Comparison of ENCODE assay signal across 7 cellular contexts in genomic region chr20:36439040-36439730, GRCh38.
DNase-seq lines count a peak whose midpoint lies in the region; ATAC-seq, FAIRE-seq and TF ChIP-seq lines count a peak whose summit lies in the region.

No MANE protein-coding gene starts in this region.

- no peaks in the 10 kb centered on the region for H3K9me3 ChIP-seq in kidney (ENCODE audit: control insufficient read depth in 1 of 2, low read length in 2 of 2)

- in situ Hi-C loops in T47D (cut with HindIII; ENCODE audit: low pct_unique_long_range_greater_than_20kb, low sequenced_read_pairs), result no loop called here

- intact Hi-C loops in kidney (cut with DNase I), result loop anchor here (10.0 kb wide), 1 partner anchor 224 kb away; no protein-coding TSS in a partner anchor

- no peaks in the 10 kb centered on the region for H3K36me3 ChIP-seq in kidney (ENCODE audit: control insufficient read depth in 1 of 2, insufficient read depth in 2 of 2, low read length in 2 of 2)

- no peak overlapping the region for H3K27ac ChIP-seq in kidney (ENCODE audit: low read depth in 2 of 2, low read length in 2 of 2)

- DNase-seq in NCI-H1105 treated with DMSO at 0.1 percent for 48 hours (lab: John Stamatoyannopoulos, UW), result peak; percentile 21
- DNase-seq in T47D (ENCODE audit: low read depth in 1 of 2, low spot score in 1 of 2), result peak; percentile 78 to 81
- DNase-seq in kidney, result peak; percentile 83
- peak; percentile 36 for DNase-seq in stimulated activated CD4-positive, alpha-beta T cell treated with anti-CD3 and anti-CD28 coated beads, Interleukin-2, amount 100 ng/mL, for 4 hours (ENCODE audit: low read depth)

- ATAC-seq in HG03457 (IDR thresholded peaks at IDR 0.05; ENCODE audit: unreplicated experiment), result no peak

- no peak overlapping the region for H3K9ac ChIP-seq in kidney (ENCODE audit: low read length in 2 of 2)

- FAIRE-seq in kidney (lab: Jason Lieb, UNC), result no peak

- H3K4me3 ChIP-seq in WI38 (ENCODE audit: low read depth, low read length), result no peak overlapping the region
- no peak overlapping the region for H3K4me3 ChIP-seq in kidney (ENCODE audit: low read length in 2 of 2)

- no peaks in the 10 kb centered on the region for H3K4me1 ChIP-seq in kidney (ENCODE audit: control insufficient read depth in 1 of 2, insufficient read depth in 1 of 2, low read depth in 1 of 2, low read length in 2 of 2)

- peak; percentile 96 for TF ChIP-seq CTCF in GM12873 (IDR thresholded peaks at IDR 0.05; ENCODE audit: insufficient read depth, low read depth, low read length, missing control alignments)
- peak; percentile 89 for TF ChIP-seq CTCF in WI38 (IDR thresholded peaks at IDR 0.05; ENCODE audit: low read depth, low read length)
- TF ChIP-seq CTCF in kidney (IDR thresholded peaks at IDR 0.05; ENCODE audit: borderline replicate concordance, extremely low read depth, insufficient read depth), result peak; percentile 87

Comparison
In these comparisons a context has a peak if more than half of its experiments do, and no peak if none do; other contexts are left out.
1. DNase-seq: peak in every context shown above with its lines; median percentile 83 in kidney; 80 in T47D; 36 in stimulated activated CD4-positive, alpha-beta T cell treated with anti-CD3 and anti-CD28 coated beads, Interleukin-2, amount 100 ng/mL, for 4 hours; 21 in NCI-H1105 treated with DMSO at 0.1 percent for 48 hours.